Comparison of ENCODE assay signal across 2 cellular contexts in genomic region chr1:177211231-177211630, GRCh38.
TF ChIP-seq lines count a peak whose summit lies in the region.

No MANE protein-coding gene starts in this region.

TF ChIP-seq in HepG2, 621 proteins besides CTCF, POLR2A, EP300 and RAD21:
- peak; percentile 46; the same call in 1 of the 2 replicates for TF ChIP-seq RARA (CRISPR knock-in tag; IDR thresholded peaks at IDR 0.05)
- TF ChIP-seq RXRB (CRISPR knock-in tag; IDR thresholded peaks at IDR 0.05; ENCODE audit: borderline replicate concordance), result 0 out of 2 replicates have a peak, but pooled peaks have one; percentile 39
- TF ChIP-seq PPARG (CRISPR knock-in tag; conservative IDR thresholded peaks at IDR 0.05), result 0 out of 2 replicates have a peak, but pooled peaks have one; percentile 44
- TF ChIP-seq SSRP1 (CRISPR knock-in tag; IDR thresholded peaks at IDR 0.05), result no peak

TF ChIP-seq in HEK293T, 16 proteins besides CTCF, POLR2A, EP300 and RAD21:
- TF ChIP-seq SP1 (IDR thresholded peaks at IDR 0.05), result no peak
- TF ChIP-seq BHLHE40 (IDR thresholded peaks at IDR 0.05; ENCODE audit: borderline replicate concordance), result no peak
